Comparison of ENCODE assay signal across 8 cellular contexts in genomic region chr3:12287727-12288465, GRCh38. TPM values are rescaled to one million over a fixed set of nuclear protein-coding genes. Genes with fewer than 3 reads are reported as not detected.
DNase-seq lines count a peak whose midpoint lies in the region; ATAC-seq and TF ChIP-seq lines count a peak whose summit lies in the region.

No MANE protein-coding gene starts in this region.

- H3K4me1 ChIP-seq in colonic mucosa: no peaks in the 10 kb centered on the region
- peaks cover 0 to 7% (median 0%) of the 10 kb centered on the region in 4 donors for H3K4me1 ChIP-seq in right lobe of liver
- H3K4me1 ChIP-seq in tibial artery: peaks cover 0 to 14% (median 12%) of the 10 kb centered on the region in 4 donors

- peak overlapping the region; percentile 88 to 94 for H3K9ac ChIP-seq in colonic mucosa (ENCODE audit: low read depth in 2 of 2, low read length in 2 of 2)

- H3K27ac ChIP-seq in colonic mucosa (peak overlapping the region; percentile 83), right lobe of liver (peak overlapping the region; percentile 67 to 85 (median 69)), tibial artery (peak overlapping the region; percentile 41 to 49)

- H3K9me3 ChIP-seq in colonic mucosa (no peaks in the 10 kb centered on the region), right lobe of liver (no peaks in the 10 kb centered on the region), tibial artery (peaks cover 0 to 4% (median 4%) of the 10 kb centered on the region in 3 donors)

- WGBS in right lobe of liver (ENCODE audit: insufficient coverage, low coverage, low lambda C conversion rate, missing lambda C conversion rate): 7% methylated on average over 5 of the region's 100 CpGs

- peak; percentile 79 to 89 (median 89) for ATAC-seq in right lobe of liver

- peak; percentile 24 for DNase-seq in M059J (ENCODE audit: low read depth)
- peak; percentile 47 for DNase-seq in colonic mucosa
- peak; percentile 74 to 80 (median 78) for DNase-seq in right lobe of liver
- DNase-seq in tibial artery: peak in 1 of 2 donors; percentile 65
- DNase-seq in effector CD8-positive, alpha-beta T cell (lab: John Stamatoyannopoulos, UW): no peak
- no peak for DNase-seq in inferior parietal cortex (ENCODE audit: extremely low spot score)
- DNase-seq in NCI-H2171 treated with DMSO at 0.1 percent for 48 hours (lab: John Stamatoyannopoulos, UW): no peak

- H3K4me3 ChIP-seq in GM08714 (ENCODE audit: low read length) (peak overlapping the region; percentile 52), colonic mucosa (peak overlapping the region; percentile 83), right lobe of liver (peak overlapping the region; percentile 74 to 81 (median 74)), tibial artery (peak overlapping the region; percentile 54 to 59)

- intact Hi-C loops in colonic mucosa (cut with DNase I) (no loop called here), right lobe of liver (cut with DNase I) (no loop called here), tibial artery (cut with DNase I; ENCODE audit: low total_unique reads) (no loop called here)

- H3K36me3 ChIP-seq in colonic mucosa: no peaks in the 10 kb centered on the region
- no peaks in the 10 kb centered on the region for H3K36me3 ChIP-seq in right lobe of liver
- no peaks in the 10 kb centered on the region for H3K36me3 ChIP-seq in tibial artery

- TF ChIP-seq CTCF in colonic mucosa (IDR thresholded peaks at IDR 0.05) (no peak), right lobe of liver (IDR thresholded peaks at IDR 0.05) (no peak), tibial artery (IDR thresholded peaks at IDR 0.05) (no peak)

- no peak for TF ChIP-seq POLR2A in right lobe of liver (IDR thresholded peaks at IDR 0.05)

- no peaks in the 10 kb centered on the region for H3K27me3 ChIP-seq in colonic mucosa
- H3K27me3 ChIP-seq in right lobe of liver: no peaks in the 10 kb centered on the region
- H3K27me3 ChIP-seq in tibial artery: peaks cover 0 to 35% of the 10 kb centered on the region in 2 donors

RNA-seq across cellular contexts. Expression of gene PPARG, which starts 1.0 kb away (rescaled TPM):
- 1.6 and 7.0 TPM in 2 replicates for total RNA-seq in M059J (2014; rRNA removed; shearing (Covaris generic))
- 100 to 1,000 TPM in 1 of 2 donors, 10 to 100 TPM in 1; 85.2 to 169 TPM for total RNA-seq in colonic mucosa
- 10 to 100 TPM in 3 of 6 experiments, 1 to 10 TPM in 3; 4.9 to 15.8 (median 10.8) TPM for total RNA-seq in right lobe of liver

Comparison
In these comparisons a context has a peak if more than half of its experiments do, and no peak if none do; other contexts are left out.
1. DNase-seq: peak in M059J (single experiment), colonic mucosa (single experiment) and right lobe of liver (3 of 3); none in effector CD8-positive, alpha-beta T cell (single experiment), inferior parietal cortex (single experiment) and NCI-H2171 treated with DMSO at 0.1 percent for 48 hours (single experiment).
2. RNA of gene PPARG, which starts 1.0 kb away (total RNA-seq): 85.2 to 169 TPM in colonic mucosa; 4.9 to 15.8 TPM in right lobe of liver and 1.6 to 7.0 TPM in M059J; every median in the first group is over 4 times any median in the second.
3. Peak in every context shown above with its lines, with median percentiles within 50 percentile points of each other: H3K4me3 ChIP-seq and H3K27ac ChIP-seq.